Comparison of ENCODE assay signal across 1 cellular context in the genomic region with DNA sequence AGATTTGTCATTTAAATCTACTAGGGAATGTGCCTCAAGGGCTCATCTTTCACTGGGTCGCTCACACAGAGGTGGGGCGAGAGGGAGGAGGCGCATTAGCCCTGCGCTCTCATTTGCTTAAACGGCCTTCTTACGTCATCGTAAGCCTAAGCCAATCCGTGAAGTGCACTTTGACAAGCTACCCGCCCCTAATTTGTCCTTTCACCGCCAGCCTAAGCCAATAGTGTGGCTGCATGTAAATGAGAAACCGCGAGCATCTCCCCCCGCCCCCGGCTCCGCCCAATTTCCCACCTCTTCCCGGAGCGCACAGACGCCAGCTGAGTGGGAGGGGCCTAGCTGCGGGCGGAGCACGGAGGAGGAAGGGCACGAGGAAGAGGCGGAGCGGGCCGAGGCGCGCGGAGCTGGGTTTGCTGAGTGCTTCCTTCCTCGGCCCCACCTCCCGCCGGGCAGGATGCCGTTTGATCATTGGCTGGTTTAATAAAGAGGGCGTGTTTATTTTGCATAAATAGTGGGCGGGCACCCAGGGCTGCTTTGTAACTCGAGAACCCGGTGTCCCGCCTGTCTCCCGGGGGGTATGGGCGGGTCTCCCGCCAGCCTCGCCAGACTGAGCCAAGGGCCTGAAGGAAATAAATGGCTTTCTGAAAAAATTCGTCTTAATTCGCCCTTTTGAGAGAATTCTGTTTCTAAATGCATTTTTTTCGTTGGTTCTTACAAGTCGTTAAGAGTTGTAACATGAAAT.
TF ChIP-seq lines count a peak whose summit lies in the region.

No MANE protein-coding gene starts in this region.

TF ChIP-seq in GM12878, 131 proteins besides CTCF, POLR2A, EP300 and RAD21 (continued from another document and continues in another):
- TF ChIP-seq, protein P1, sequence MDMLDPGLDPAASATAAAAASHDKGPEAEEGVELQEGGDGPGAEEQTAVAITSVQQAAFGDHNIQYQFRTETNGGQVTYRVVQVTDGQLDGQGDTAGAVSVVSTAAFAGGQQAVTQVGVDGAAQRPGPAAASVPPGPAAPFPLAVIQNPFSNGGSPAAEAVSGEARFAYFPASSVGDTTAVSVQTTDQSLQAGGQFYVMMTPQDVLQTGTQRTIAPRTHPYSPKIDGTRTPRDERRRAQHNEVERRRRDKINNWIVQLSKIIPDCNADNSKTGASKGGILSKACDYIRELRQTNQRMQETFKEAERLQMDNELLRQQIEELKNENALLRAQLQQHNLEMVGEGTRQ (IDR thresholded peaks at IDR 0.05; ENCODE audit: borderline replicate concordance, low read depth, low read length), result no peak
- TF ChIP-seq, protein P2, sequence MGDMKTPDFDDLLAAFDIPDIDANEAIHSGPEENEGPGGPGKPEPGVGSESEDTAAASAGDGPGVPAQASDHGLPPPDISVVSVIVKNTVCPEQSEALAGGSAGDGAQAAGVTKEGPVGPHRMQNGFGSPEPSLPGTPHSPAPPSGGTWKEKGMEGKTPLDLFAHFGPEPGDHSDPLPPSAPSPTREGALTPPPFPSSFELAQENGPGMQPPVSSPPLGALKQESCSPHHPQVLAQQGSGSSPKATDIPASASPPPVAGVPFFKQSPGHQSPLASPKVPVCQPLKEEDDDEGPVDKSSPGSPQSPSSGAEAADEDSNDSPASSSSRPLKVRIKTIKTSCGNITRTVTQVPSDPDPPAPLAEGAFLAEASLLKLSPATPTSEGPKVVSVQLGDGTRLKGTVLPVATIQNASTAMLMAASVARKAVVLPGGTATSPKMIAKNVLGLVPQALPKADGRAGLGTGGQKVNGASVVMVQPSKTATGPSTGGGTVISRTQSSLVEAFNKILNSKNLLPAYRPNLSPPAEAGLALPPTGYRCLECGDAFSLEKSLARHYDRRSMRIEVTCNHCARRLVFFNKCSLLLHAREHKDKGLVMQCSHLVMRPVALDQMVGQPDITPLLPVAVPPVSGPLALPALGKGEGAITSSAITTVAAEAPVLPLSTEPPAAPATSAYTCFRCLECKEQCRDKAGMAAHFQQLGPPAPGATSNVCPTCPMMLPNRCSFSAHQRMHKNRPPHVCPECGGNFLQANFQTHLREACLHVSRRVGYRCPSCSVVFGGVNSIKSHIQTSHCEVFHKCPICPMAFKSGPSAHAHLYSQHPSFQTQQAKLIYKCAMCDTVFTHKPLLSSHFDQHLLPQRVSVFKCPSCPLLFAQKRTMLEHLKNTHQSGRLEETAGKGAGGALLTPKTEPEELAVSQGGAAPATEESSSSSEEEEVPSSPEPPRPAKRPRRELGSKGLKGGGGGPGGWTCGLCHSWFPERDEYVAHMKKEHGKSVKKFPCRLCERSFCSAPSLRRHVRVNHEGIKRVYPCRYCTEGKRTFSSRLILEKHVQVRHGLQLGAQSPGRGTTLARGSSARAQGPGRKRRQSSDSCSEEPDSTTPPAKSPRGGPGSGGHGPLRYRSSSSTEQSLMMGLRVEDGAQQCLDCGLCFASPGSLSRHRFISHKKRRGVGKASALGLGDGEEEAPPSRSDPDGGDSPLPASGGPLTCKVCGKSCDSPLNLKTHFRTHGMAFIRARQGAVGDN (IDR thresholded peaks at IDR 0.05), result no peak
- TF ChIP-seq, protein P3, sequence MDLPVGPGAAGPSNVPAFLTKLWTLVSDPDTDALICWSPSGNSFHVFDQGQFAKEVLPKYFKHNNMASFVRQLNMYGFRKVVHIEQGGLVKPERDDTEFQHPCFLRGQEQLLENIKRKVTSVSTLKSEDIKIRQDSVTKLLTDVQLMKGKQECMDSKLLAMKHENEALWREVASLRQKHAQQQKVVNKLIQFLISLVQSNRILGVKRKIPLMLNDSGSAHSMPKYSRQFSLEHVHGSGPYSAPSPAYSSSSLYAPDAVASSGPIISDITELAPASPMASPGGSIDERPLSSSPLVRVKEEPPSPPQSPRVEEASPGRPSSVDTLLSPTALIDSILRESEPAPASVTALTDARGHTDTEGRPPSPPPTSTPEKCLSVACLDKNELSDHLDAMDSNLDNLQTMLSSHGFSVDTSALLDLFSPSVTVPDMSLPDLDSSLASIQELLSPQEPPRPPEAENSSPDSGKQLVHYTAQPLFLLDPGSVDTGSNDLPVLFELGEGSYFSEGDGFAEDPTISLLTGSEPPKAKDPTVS (IDR thresholded peaks at IDR 0.05; ENCODE audit: low read depth, low read length), result no peak
- TF ChIP-seq, protein P4, sequence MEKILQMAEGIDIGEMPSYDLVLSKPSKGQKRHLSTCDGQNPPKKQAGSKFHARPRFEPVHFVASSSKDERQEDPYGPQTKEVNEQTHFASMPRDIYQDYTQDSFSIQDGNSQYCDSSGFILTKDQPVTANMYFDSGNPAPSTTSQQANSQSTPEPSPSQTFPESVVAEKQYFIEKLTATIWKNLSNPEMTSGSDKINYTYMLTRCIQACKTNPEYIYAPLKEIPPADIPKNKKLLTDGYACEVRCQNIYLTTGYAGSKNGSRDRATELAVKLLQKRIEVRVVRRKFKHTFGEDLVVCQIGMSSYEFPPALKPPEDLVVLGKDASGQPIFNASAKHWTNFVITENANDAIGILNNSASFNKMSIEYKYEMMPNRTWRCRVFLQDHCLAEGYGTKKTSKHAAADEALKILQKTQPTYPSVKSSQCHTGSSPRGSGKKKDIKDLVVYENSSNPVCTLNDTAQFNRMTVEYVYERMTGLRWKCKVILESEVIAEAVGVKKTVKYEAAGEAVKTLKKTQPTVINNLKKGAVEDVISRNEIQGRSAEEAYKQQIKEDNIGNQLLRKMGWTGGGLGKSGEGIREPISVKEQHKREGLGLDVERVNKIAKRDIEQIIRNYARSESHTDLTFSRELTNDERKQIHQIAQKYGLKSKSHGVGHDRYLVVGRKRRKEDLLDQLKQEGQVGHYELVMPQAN (conservative IDR thresholded peaks at IDR 0.05), result no peak
- TF ChIP-seq DPF2 (IDR thresholded peaks at IDR 0.05), result no peak
- TF ChIP-seq, protein P5, sequence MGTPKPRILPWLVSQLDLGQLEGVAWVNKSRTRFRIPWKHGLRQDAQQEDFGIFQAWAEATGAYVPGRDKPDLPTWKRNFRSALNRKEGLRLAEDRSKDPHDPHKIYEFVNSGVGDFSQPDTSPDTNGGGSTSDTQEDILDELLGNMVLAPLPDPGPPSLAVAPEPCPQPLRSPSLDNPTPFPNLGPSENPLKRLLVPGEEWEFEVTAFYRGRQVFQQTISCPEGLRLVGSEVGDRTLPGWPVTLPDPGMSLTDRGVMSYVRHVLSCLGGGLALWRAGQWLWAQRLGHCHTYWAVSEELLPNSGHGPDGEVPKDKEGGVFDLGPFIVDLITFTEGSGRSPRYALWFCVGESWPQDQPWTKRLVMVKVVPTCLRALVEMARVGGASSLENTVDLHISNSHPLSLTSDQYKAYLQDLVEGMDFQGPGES (IDR thresholded peaks at IDR 0.05), result 0 out of 2 replicates have a peak, but pooled peaks have one; percentile 4
- no peak for TF ChIP-seq NFXL1 (IDR thresholded peaks at IDR 0.05; ENCODE audit: borderline replicate concordance)
- no peak for TF ChIP-seq NBN (IDR thresholded peaks at IDR 0.05)
- TF ChIP-seq ZNF24 (IDR thresholded peaks at IDR 0.05), result no peak
- TF ChIP-seq, protein P6, sequence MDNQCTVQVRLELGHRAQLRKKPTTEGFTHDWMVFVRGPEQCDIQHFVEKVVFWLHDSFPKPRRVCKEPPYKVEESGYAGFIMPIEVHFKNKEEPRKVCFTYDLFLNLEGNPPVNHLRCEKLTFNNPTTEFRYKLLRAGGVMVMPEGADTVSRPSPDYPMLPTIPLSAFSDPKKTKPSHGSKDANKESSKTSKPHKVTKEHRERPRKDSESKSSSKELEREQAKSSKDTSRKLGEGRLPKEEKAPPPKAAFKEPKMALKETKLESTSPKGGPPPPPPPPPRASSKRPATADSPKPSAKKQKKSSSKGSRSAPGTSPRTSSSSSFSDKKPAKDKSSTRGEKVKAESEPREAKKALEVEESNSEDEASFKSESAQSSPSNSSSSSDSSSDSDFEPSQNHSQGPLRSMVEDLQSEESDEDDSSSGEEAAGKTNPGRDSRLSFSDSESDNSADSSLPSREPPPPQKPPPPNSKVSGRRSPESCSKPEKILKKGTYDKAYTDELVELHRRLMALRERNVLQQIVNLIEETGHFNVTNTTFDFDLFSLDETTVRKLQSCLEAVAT (IDR thresholded peaks at IDR 0.05), result no peak
- no peak for TF ChIP-seq STAT1 (conservative IDR thresholded peaks at IDR 0.05)
- TF ChIP-seq TARDBP (IDR thresholded peaks at IDR 0.05; ENCODE audit: borderline replicate concordance), result no peak
- no peak for TF ChIP-seq KDM1A (IDR thresholded peaks at IDR 0.05; ENCODE audit: borderline replicate concordance)
- TF ChIP-seq NRF1 (conservative IDR thresholded peaks at IDR 0.05; ENCODE audit: low read depth, low read length), result no peak
- no peak for TF ChIP-seq RAD51 (IDR thresholded peaks at IDR 0.05)
- TF ChIP-seq SRF (IDR thresholded peaks at IDR 0.05; ENCODE audit: low read depth in 2 of 2, low read length in 2 of 2), result 0 out of 4 replicates have a peak, but pooled peaks of 1 of the 2 experiments have one; percentile 7
- no peak for TF ChIP-seq BRCA1 (IDR thresholded peaks at IDR 0.05; ENCODE audit: low read depth, low read length)
- no peak for TF ChIP-seq LARP7 (IDR thresholded peaks at IDR 0.05)
- TF ChIP-seq, protein P7, sequence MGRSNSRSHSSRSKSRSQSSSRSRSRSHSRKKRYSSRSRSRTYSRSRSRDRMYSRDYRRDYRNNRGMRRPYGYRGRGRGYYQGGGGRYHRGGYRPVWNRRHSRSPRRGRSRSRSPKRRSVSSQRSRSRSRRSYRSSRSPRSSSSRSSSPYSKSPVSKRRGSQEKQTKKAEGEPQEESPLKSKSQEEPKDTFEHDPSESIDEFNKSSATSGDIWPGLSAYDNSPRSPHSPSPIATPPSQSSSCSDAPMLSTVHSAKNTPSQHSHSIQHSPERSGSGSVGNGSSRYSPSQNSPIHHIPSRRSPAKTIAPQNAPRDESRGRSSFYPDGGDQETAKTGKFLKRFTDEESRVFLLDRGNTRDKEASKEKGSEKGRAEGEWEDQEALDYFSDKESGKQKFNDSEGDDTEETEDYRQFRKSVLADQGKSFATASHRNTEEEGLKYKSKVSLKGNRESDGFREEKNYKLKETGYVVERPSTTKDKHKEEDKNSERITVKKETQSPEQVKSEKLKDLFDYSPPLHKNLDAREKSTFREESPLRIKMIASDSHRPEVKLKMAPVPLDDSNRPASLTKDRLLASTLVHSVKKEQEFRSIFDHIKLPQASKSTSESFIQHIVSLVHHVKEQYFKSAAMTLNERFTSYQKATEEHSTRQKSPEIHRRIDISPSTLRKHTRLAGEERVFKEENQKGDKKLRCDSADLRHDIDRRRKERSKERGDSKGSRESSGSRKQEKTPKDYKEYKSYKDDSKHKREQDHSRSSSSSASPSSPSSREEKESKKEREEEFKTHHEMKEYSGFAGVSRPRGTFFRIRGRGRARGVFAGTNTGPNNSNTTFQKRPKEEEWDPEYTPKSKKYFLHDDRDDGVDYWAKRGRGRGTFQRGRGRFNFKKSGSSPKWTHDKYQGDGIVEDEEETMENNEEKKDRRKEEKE (IDR thresholded peaks at IDR 0.05), result no peak
- no peak for TF ChIP-seq SMC3 (IDR thresholded peaks at IDR 0.05; ENCODE audit: borderline replicate concordance, low read length)
- TF ChIP-seq RB1 (IDR thresholded peaks at IDR 0.05; ENCODE audit: borderline replicate concordance), result peak; percentile 75; the same call in 1 of the 2 replicates
- no peak for TF ChIP-seq ETV6 (conservative IDR thresholded peaks at IDR 0.05 in 1 of 2, IDR thresholded peaks at IDR 0.05 in 1 of 2; ENCODE audit: borderline replicate concordance in 1 of 2, low read depth in 1 of 2)
- no peak for TF ChIP-seq SUPT20H (IDR thresholded peaks at IDR 0.05; ENCODE audit: borderline replicate concordance, control insufficient read depth, low read depth, low read length)
- TF ChIP-seq, protein P8, sequence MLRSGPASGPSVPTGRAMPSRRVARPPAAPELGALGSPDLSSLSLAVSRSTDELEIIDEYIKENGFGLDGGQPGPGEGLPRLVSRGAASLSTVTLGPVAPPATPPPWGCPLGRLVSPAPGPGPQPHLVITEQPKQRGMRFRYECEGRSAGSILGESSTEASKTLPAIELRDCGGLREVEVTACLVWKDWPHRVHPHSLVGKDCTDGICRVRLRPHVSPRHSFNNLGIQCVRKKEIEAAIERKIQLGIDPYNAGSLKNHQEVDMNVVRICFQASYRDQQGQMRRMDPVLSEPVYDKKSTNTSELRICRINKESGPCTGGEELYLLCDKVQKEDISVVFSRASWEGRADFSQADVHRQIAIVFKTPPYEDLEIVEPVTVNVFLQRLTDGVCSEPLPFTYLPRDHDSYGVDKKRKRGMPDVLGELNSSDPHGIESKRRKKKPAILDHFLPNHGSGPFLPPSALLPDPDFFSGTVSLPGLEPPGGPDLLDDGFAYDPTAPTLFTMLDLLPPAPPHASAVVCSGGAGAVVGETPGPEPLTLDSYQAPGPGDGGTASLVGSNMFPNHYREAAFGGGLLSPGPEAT (IDR thresholded peaks at IDR 0.05; ENCODE audit: low read depth), result no peak
- TF ChIP-seq FOXK2 (IDR thresholded peaks at IDR 0.05), result no peak
- TF ChIP-seq ZNF217 (IDR thresholded peaks at IDR 0.05), result no peak
- no peak for TF ChIP-seq CBX3 (IDR thresholded peaks at IDR 0.05; ENCODE audit: borderline replicate concordance, low read depth)
- TF ChIP-seq, protein P9, sequence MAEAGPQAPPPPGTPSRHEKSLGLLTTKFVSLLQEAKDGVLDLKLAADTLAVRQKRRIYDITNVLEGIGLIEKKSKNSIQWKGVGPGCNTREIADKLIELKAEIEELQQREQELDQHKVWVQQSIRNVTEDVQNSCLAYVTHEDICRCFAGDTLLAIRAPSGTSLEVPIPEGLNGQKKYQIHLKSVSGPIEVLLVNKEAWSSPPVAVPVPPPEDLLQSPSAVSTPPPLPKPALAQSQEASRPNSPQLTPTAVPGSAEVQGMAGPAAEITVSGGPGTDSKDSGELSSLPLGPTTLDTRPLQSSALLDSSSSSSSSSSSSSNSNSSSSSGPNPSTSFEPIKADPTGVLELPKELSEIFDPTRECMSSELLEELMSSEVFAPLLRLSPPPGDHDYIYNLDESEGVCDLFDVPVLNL (IDR thresholded peaks at IDR 0.05; ENCODE audit: low read depth, low read length), result 0 out of 2 replicates have a peak, but pooled peaks have one; percentile 38
- TF ChIP-seq, protein P10, sequence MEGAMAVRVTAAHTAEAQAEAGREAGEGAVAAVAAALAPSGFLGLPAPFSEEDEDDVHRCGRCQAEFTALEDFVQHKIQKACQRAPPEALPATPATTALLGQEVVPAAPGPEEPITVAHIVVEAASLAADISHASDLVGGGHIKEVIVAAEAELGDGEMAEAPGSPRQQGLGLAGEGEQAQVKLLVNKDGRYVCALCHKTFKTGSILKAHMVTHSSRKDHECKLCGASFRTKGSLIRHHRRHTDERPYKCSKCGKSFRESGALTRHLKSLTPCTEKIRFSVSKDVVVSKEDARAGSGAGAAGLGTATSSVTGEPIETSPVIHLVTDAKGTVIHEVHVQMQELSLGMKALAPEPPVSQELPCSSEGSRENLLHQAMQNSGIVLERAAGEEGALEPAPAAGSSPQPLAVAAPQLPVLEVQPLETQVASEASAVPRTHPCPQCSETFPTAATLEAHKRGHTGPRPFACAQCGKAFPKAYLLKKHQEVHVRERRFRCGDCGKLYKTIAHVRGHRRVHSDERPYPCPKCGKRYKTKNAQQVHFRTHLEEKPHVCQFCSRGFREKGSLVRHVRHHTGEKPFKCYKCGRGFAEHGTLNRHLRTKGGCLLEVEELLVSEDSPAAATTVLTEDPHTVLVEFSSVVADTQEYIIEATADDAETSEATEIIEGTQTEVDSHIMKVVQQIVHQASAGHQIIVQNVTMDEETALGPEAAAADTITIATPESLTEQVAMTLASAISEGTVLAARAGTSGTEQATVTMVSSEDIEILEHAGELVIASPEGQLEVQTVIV (IDR thresholded peaks at IDR 0.05; ENCODE audit: borderline replicate concordance, partially characterized antibody), result no peak
- TF ChIP-seq BMI1 (IDR thresholded peaks at IDR 0.05; ENCODE audit: borderline replicate concordance), result no peak
- no peak for TF ChIP-seq KLF5 (IDR thresholded peaks at IDR 0.05; ENCODE audit: partially characterized antibody)
- TF ChIP-seq MYB (IDR thresholded peaks at IDR 0.05; ENCODE audit: borderline replicate concordance, low read depth, low read length), result no peak
- TF ChIP-seq FOXM1 (IDR thresholded peaks at IDR 0.05; ENCODE audit: low read depth, low read length), result no peak
- peak; percentile 38; the same call in 1 of the 2 replicates for TF ChIP-seq SPI1 (IDR thresholded peaks at IDR 0.05; ENCODE audit: borderline replicate concordance, insufficient read depth, low read depth, low read length)
- TF ChIP-seq MTA2 (IDR thresholded peaks at IDR 0.05; ENCODE audit: low read depth), result no peak
- no peak for TF ChIP-seq ZBED1 (IDR thresholded peaks at IDR 0.05; ENCODE audit: borderline replicate concordance)
